ENCODE assay signal across 1 cellular context in the genomic region with DNA sequence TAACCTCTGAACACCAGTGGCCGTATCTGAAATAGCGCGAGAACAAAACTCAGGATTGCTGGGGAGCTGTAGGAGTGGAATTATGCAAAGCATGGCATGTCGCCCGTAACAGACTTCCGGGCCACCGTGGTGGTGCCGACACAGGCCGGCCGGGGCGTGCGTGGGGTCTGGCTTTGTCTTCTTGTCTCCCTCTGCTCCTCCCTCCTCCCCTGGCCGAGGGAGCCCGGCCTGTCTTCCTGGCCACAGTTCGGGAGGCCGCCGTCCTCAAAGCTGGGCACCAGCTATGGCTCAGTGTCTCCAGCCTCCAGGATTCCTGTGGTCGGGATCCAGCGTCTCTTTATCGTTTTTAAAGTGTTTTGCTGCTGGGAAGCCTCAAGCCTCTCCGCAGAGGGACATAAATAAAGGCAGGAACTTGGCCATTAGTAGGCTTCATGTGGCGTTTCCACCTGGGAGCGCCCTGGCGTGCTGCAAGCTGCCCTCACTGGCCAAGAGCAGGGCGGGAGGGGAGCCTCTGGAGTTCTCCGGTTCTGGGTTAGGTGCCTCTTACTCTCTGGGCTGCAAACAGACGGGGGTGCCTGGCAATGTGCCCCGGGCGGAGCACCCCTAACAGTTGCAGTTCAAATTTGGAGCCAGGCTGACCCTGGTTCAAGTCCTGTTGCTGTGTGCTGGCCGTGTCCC.
TF ChIP-seq lines count a peak whose summit lies in the region.

No MANE protein-coding gene starts in this region.

TF ChIP-seq in WTC11, 78 proteins besides CTCF, POLR2A, EP300 and RAD21 (continued from another document):
- TF ChIP-seq, protein P1, sequence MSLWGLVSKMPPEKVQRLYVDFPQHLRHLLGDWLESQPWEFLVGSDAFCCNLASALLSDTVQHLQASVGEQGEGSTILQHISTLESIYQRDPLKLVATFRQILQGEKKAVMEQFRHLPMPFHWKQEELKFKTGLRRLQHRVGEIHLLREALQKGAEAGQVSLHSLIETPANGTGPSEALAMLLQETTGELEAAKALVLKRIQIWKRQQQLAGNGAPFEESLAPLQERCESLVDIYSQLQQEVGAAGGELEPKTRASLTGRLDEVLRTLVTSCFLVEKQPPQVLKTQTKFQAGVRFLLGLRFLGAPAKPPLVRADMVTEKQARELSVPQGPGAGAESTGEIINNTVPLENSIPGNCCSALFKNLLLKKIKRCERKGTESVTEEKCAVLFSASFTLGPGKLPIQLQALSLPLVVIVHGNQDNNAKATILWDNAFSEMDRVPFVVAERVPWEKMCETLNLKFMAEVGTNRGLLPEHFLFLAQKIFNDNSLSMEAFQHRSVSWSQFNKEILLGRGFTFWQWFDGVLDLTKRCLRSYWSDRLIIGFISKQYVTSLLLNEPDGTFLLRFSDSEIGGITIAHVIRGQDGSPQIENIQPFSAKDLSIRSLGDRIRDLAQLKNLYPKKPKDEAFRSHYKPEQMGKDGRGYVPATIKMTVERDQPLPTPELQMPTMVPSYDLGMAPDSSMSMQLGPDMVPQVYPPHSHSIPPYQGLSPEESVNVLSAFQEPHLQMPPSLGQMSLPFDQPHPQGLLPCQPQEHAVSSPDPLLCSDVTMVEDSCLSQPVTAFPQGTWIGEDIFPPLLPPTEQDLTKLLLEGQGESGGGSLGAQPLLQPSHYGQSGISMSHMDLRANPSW (CRISPR knock-in tag; conservative IDR thresholded peaks at IDR 0.05; ENCODE audit: low read depth): no peak
- TF ChIP-seq, protein P2, sequence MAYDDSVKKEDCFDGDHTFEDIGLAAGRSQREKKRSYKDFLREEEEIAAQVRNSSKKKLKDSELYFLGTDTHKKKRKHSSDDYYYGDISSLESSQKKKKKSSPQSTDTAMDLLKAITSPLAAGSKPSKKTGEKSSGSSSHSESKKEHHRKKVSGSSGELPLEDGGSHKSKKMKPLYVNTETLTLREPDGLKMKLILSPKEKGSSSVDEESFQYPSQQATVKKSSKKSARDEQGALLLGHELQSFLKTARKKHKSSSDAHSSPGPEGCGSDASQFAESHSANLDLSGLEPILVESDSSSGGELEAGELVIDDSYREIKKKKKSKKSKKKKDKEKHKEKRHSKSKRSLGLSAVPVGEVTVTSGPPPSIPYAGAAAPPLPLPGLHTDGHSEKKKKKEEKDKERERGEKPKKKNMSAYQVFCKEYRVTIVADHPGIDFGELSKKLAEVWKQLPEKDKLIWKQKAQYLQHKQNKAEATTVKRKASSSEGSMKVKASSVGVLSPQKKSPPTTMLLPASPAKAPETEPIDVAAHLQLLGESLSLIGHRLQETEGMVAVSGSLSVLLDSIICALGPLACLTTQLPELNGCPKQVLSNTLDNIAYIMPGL (CRISPR knock-in tag; IDR thresholded peaks at IDR 0.05): no peak
- TF ChIP-seq ZNF219 (CRISPR knock-in tag; IDR thresholded peaks at IDR 0.05; ENCODE audit: borderline replicate concordance): no peak
